1 cellular context compared by ENCODE assay signal in the genomic region with DNA sequence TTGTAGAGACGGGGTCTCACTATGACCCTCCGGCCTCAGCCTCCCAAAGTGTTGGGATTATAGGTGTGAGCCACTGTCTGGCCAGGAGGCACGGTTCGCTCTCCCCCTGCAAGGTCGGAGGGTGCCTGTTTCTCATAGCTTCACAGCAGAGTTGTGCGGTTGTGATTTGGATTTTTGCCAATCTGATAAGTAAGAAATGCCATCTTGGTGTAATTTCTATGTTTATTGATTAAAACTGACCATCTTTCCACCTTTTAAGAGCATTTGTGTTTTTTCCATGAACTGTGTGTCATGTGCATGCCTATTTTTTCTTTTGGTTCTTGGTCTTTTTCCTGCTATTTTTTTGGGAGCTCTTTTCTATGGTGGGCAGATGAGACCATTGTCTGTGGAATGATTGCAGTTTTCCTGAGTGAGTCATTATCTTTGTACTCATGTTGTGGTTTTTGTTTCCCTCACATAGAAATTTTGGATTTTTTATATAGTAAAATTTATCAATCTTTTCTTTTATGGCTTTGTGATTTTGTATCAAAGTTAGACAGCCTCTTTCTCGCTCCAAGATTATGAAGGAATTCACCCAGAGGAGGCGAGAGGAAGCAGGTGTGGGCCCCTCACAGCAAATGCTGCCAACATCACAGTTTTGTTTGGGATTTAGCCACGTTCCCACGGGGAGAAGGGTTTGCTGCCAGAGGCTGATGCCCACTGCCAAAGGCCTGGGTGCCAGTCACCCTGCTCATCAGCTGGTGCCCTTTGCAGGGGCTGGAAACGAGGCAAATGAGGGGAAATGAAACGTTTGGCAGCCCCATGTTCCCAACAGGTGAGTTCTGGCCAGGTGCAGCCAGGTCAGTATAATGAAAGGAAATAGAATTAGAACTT.
TF ChIP-seq lines count a peak whose summit lies in the region.

No MANE protein-coding gene starts in this region.

TF ChIP-seq in IMR-90, 13 proteins besides CTCF, POLR2A, EP300 and RAD21:
- no peak for TF ChIP-seq MXI1 (IDR thresholded peaks at IDR 0.05; ENCODE audit: borderline replicate concordance, low read depth, low read length)
- TF ChIP-seq FOS (IDR thresholded peaks at IDR 0.05; ENCODE audit: low read depth, low read length): no peak
- no peak for TF ChIP-seq RFX5 (IDR thresholded peaks at IDR 0.05; ENCODE audit: low read depth, low read length)
- TF ChIP-seq SMC3 (IDR thresholded peaks at IDR 0.05; ENCODE audit: low read depth, low read length): no peak
- TF ChIP-seq NFE2L2 (IDR thresholded peaks at IDR 0.05; ENCODE audit: low read depth, low read length): no peak
- TF ChIP-seq MAZ (IDR thresholded peaks at IDR 0.05; ENCODE audit: borderline replicate concordance, low read depth, low read length): no peak
- TF ChIP-seq CEBPB (IDR thresholded peaks at IDR 0.05; ENCODE audit: low read depth, low read length): no peak
- TF ChIP-seq CHD1 (IDR thresholded peaks at IDR 0.05; ENCODE audit: low read depth, low read length): no peak
- TF ChIP-seq MAFK (IDR thresholded peaks at IDR 0.05; ENCODE audit: low read depth, low read length): no peak
- TF ChIP-seq, protein P1, sequence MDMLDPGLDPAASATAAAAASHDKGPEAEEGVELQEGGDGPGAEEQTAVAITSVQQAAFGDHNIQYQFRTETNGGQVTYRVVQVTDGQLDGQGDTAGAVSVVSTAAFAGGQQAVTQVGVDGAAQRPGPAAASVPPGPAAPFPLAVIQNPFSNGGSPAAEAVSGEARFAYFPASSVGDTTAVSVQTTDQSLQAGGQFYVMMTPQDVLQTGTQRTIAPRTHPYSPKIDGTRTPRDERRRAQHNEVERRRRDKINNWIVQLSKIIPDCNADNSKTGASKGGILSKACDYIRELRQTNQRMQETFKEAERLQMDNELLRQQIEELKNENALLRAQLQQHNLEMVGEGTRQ (IDR thresholded peaks at IDR 0.05; ENCODE audit: low read depth, low read length): no peak
- no peak for TF ChIP-seq RCOR1 (IDR thresholded peaks at IDR 0.05; ENCODE audit: insufficient replicate concordance, low read length)
- TF ChIP-seq, protein P2, sequence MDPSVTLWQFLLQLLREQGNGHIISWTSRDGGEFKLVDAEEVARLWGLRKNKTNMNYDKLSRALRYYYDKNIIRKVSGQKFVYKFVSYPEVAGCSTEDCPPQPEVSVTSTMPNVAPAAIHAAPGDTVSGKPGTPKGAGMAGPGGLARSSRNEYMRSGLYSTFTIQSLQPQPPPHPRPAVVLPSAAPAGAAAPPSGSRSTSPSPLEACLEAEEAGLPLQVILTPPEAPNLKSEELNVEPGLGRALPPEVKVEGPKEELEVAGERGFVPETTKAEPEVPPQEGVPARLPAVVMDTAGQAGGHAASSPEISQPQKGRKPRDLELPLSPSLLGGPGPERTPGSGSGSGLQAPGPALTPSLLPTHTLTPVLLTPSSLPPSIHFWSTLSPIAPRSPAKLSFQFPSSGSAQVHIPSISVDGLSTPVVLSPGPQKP (IDR thresholded peaks at IDR 0.05; ENCODE audit: borderline replicate concordance, low read depth, low read length): no peak
- no peak for TF ChIP-seq BHLHE40 (IDR thresholded peaks at IDR 0.05; ENCODE audit: low read depth, low read length)
